In the genomic region with DNA sequence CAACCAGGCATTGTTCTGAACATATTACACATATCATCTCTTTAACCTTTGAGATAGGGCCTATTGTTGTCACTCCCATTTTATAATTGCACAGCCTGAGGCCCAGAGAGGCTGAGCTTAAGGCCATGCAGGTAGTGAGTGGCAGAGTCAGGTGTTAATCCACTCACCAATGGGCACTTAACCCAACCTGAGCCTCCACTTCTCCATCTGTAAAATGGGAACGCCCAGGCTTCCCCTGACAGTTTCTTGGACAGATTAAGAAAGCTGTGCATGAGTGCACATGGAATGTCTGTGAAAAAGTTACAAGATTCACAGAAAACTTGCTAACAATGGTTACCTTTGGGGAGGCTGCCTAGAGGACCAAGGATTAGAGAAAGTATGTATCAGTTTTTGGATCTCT, we compare ENCODE assay signal across 9 cellular contexts. TPM values are rescaled to one million over a fixed set of nuclear protein-coding genes. Genes with fewer than 3 reads are reported as not detected.
"Had no signal": no experiment of that assay in that cellular context is flagged by ENCODE, and none has a peak within 500 bp of the region (broad histone marks: within the 10 kb centered on the region; RNA-seq: fewer than 3 reads in every experiment).

No MANE protein-coding gene starts in this region.

- FAIRE-seq: G401.6, GM12878, GM12891, GM12892, GM18507, GM19239 had no signal

- H3K4me3 ChIP-seq: GM12878 had no signal

- DNase-seq: GDM1, GF-D8 had no signal

- ATAC-seq: GM12878 had no signal

RNA-seq across cellular contexts. Expression of gene ESRRB, which starts 32.9 kb away (rescaled TPM):
- total RNA-seq: G401 had no signal
